ENCODE assay signal across 10 cellular contexts in the genomic region with DNA sequence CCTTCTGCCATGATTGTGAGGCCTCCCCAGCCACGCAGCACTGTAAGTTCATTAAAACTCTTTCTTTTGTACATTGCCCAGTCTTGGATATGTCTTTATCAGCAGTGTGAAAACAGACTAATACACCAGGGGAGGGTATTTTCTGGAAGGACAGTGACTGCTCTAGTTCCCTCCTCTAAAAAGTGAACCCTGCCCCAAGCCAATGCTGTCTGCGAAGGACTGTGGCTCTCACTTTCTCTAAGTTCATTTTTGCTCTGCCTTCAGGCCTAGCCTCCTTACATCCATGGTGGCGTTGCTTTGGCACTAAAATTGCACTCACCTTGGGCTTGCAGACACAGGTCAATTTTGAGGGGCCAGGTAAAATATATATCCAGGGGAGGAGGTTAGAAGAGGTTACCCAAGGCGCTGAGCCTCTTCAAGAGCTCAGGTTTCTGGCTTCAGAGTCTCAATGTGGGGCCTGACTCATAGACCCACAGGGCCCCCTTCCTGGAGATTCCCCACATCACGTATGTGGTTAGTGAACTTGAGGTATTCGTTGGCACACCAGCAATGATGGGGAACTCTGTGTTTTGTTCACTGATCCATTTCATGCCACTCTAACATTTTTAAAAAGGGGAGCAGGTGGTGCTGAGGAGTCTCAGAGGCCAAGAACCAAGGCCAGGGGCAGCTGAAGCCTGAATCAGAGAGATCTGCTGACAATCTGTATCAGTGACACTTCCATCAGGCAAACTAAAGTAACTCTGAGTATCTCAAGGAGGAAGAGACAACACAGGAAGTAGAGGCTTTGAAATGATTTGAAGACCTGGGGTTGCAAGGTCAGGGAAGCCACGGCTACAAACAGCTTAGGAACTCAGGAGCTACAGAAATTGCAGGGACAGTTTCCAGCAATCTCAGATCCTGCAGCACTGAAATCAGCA.
A peak's percentile ranks its signal among the peaks of the same experiment; 100 is the strongest.
DNase-seq lines count a peak whose midpoint lies in the region; ATAC-seq and TF ChIP-seq lines count a peak whose summit lies in the region.
"Had no signal": no experiment of that assay in that cellular context is flagged by ENCODE, and none has a peak within 500 bp of the region (broad histone marks: within the 10 kb centered on the region; RNA-seq: fewer than 3 reads in every experiment).

No MANE protein-coding gene starts in this region.

- H3K4me1 ChIP-seq in testis, result no peaks in the 10 kb centered on the region
- H3K4me1 ChIP-seq: left ventricle myocardium inferior had no signal

- H3K9me3 ChIP-seq in testis, result no peaks in the 10 kb centered on the region
- H3K9me3 ChIP-seq: left ventricle myocardium inferior had no signal

- no peak for TF ChIP-seq POLR2A in testis (IDR thresholded peaks at IDR 0.05)

- no peaks in the 10 kb centered on the region for H3K27me3 ChIP-seq in testis

- no peaks in the 10 kb centered on the region for H3K36me3 ChIP-seq in testis (ENCODE audit: low read depth, missing control alignments)
- H3K36me3 ChIP-seq: left ventricle myocardium inferior had no signal

- no peaks in the 10 kb centered on the region for H3K27me3 Mint-ChIP-seq in activated CD8-positive, alpha-beta memory T cell treated with anti-CD3 and anti-CD28 coated beads, Interleukin-2, amount 10 ng/mL, durations not matched to agents 7 days and 5 days
- H3K27me3 Mint-ChIP-seq in endothelial cell (ENCODE audit: unreplicated experiment), result no peaks in the 10 kb centered on the region

- H3K36me3 Mint-ChIP-seq in activated CD8-positive, alpha-beta memory T cell treated with anti-CD3 and anti-CD28 coated beads, Interleukin-2, amount 10 ng/mL, durations not matched to agents 7 days and 5 days, result peaks cover 2% of the 10 kb centered on the region
- no peaks in the 10 kb centered on the region for H3K36me3 Mint-ChIP-seq in endothelial cell (ENCODE audit: low read depth, unreplicated experiment)

- DNase-seq in Caki2 (ENCODE audit: low read depth), result peak; percentile 8
- peak; percentile 86 for DNase-seq in activated CD8-positive, alpha-beta memory T cell treated with anti-CD3 and anti-CD28 coated beads, Interleukin-2, amount 10 ng/mL, durations not matched to agents 7 days and 5 days
- DNase-seq in stimulated activated CD4-positive, alpha-beta T cell treated with anti-CD3 and anti-CD28 coated beads, Interleukin-12 subunit alpha, Interleukin-12 subunit beta, amount 100 ng/mL, for 4 hours, result peak; percentile 29
- DNase-seq in DMS53 treated with DMSO at 0.1 percent for 48 hours (lab: John Stamatoyannopoulos, UW; ENCODE audit: unreplicated experiment), result no peak
- DNase-seq in NCI-H1417 treated with DMSO at 0.1 percent for 48 hours (lab: John Stamatoyannopoulos, UW), result no peak
- no peak for DNase-seq in endothelial cell (ENCODE audit: low spot score)
- DNase-seq in testis, result no peak
- DNase-seq: GOT3, left ventricle myocardium inferior had no signal

- CTCF ChIA-PET in activated CD8-positive, alpha-beta memory T cell treated with anti-CD3 and anti-CD28 coated beads, Interleukin-2, amount 10 ng/mL, durations not matched to agents 7 days and 5 days (lab: Charles Lee), result interaction anchor here (0.7 to 1.6 kb wide), 5 partner anchors 17 to 137 kb away, joined by 3 to 5 read pairs (median 3); no protein-coding TSS in a partner anchor

- peak; percentile 83 for ATAC-seq in HG03378 (IDR thresholded peaks at IDR 0.05; ENCODE audit: unreplicated experiment)
- ATAC-seq in activated CD8-positive, alpha-beta memory T cell treated with anti-CD3 and anti-CD28 coated beads, Interleukin-2, amount 10 ng/mL, durations not matched to agents 7 days and 5 days, result peak; percentile 91

- peak overlapping the region; percentile 16 for H3K4me3 Mint-ChIP-seq in activated CD8-positive, alpha-beta memory T cell treated with anti-CD3 and anti-CD28 coated beads, Interleukin-2, amount 10 ng/mL, durations not matched to agents 7 days and 5 days
- H3K4me3 Mint-ChIP-seq in endothelial cell (ENCODE audit: unreplicated experiment), result no peak overlapping the region

- in situ Hi-C loops in Caki2 (cut with HindIII; ENCODE audit: low pct_unique_long_range_greater_than_20kb, low sequenced_read_pairs), result no loop called here

- TF ChIP-seq CTCF in endothelial cell (IDR thresholded peaks at IDR 0.05; ENCODE audit: unreplicated experiment) (no peak), testis (IDR thresholded peaks at IDR 0.05) (no peak)

- 75 to 79% methylated on average over 7 of the region's 7 CpGs for WGBS in testis, 2 donors

- intact Hi-C loops in testis (cut with DNase I; ENCODE audit: low total_unique reads), result no loop called here

- no peak overlapping the region for H3K27ac ChIP-seq in testis
- H3K27ac ChIP-seq: left ventricle myocardium inferior had no signal

- H3K9me3 Mint-ChIP-seq in activated CD8-positive, alpha-beta memory T cell treated with anti-CD3 and anti-CD28 coated beads, Interleukin-2, amount 10 ng/mL, durations not matched to agents 7 days and 5 days (ENCODE audit: low read depth), result peaks cover 1% of the 10 kb centered on the region
- H3K9me3 Mint-ChIP-seq in endothelial cell (ENCODE audit: unreplicated experiment), result no peaks in the 10 kb centered on the region

- H3K4me3 ChIP-seq in testis, result no peak overlapping the region
- H3K4me3 ChIP-seq: left ventricle myocardium inferior had no signal

- peaks cover 53% of the 10 kb centered on the region for H3K4me1 Mint-ChIP-seq in activated CD8-positive, alpha-beta memory T cell treated with anti-CD3 and anti-CD28 coated beads, Interleukin-2, amount 10 ng/mL, durations not matched to agents 7 days and 5 days
- peaks cover 2% of the 10 kb centered on the region for H3K4me1 Mint-ChIP-seq in endothelial cell (ENCODE audit: unreplicated experiment)

- peak overlapping the region; percentile 95 for H3K27ac Mint-ChIP-seq in activated CD8-positive, alpha-beta memory T cell treated with anti-CD3 and anti-CD28 coated beads, Interleukin-2, amount 10 ng/mL, durations not matched to agents 7 days and 5 days
- H3K27ac Mint-ChIP-seq in endothelial cell (ENCODE audit: unreplicated experiment), result no peak overlapping the region

Comparison
In these comparisons a context has a peak if more than half of its experiments do, and no peak if none do; other contexts are left out.
1. DNase-seq: peak in Caki2 (single experiment), activated CD8-positive, alpha-beta memory T cell treated with anti-CD3 and anti-CD28 coated beads, Interleukin-2, amount 10 ng/mL, durations not matched to agents 7 days and 5 days (single experiment) and stimulated activated CD4-positive, alpha-beta T cell treated with anti-CD3 and anti-CD28 coated beads, Interleukin-12 subunit alpha, Interleukin-12 subunit beta, amount 100 ng/mL, for 4 hours (single experiment); none in DMS53 treated with DMSO at 0.1 percent for 48 hours (single experiment), NCI-H1417 treated with DMSO at 0.1 percent for 48 hours (single experiment), endothelial cell (single experiment) and testis (single experiment).